Comparison of ENCODE assay signal across 8 cellular contexts in genomic region chr15:31338318-31338878, GRCh38. TPM values are rescaled to one million over a fixed set of nuclear protein-coding genes. Genes with fewer than 3 reads are reported as not detected.
DNase-seq lines count a peak whose midpoint lies in the region; ATAC-seq and TF ChIP-seq lines count a peak whose summit lies in the region.

No MANE protein-coding gene starts in this region.

- H3K4me3 Mint-ChIP-seq in activated naive CD4-positive, alpha-beta T cell treated with anti-CD3 and anti-CD28 coated beads, Interleukin-2, amount 50 U/mL, for 24 hours, result peak overlapping the region; percentile 49

- in situ Hi-C loops in astrocyte of the spinal cord (cut with HindIII; ENCODE audit: low sequenced_read_pairs) (no loop called here), HAP-1 (cut with MboI; ENCODE audit: low sequenced_read_pairs) (no loop called here)

- no peak overlapping the region for H3K4me3 ChIP-seq in astrocyte of the spinal cord (ENCODE audit: low read depth, low read length)
- H3K4me3 ChIP-seq in muscle layer of duodenum (ENCODE audit: low read depth in 1 of 2, low read length in 2 of 2), result peak overlapping the region in 1 of 2 donors; percentile 20
- no peak overlapping the region for H3K4me3 ChIP-seq in HAP-1

- peak overlapping the region; percentile 51 for H3K27ac Mint-ChIP-seq in activated naive CD4-positive, alpha-beta T cell treated with anti-CD3 and anti-CD28 coated beads, Interleukin-2, amount 50 U/mL, for 24 hours

- peak overlapping the region; percentile 56 for H3K27ac ChIP-seq in muscle layer of duodenum (ENCODE audit: low read length)

- H3K4me1 ChIP-seq in muscle layer of duodenum (ENCODE audit: control insufficient read depth in 1 of 2, insufficient read depth in 2 of 2, low read length in 2 of 2) (peaks cover 45 to 79% of the 10 kb centered on the region in 2 donors), HAP-1 (no peaks in the 10 kb centered on the region)

- peak; percentile 36 for ATAC-seq in HG03442 (IDR thresholded peaks at IDR 0.05; ENCODE audit: unreplicated experiment)

- H3K9me3 Mint-ChIP-seq in activated naive CD4-positive, alpha-beta T cell treated with anti-CD3 and anti-CD28 coated beads, Interleukin-2, amount 50 U/mL, for 24 hours, result no peaks in the 10 kb centered on the region

- H3K27me3 ChIP-seq in muscle layer of duodenum (ENCODE audit: low read depth, low read length) (no peaks in the 10 kb centered on the region), HAP-1 (ENCODE audit: low read depth) (no peaks in the 10 kb centered on the region)

- H3K27me3 Mint-ChIP-seq in activated naive CD4-positive, alpha-beta T cell treated with anti-CD3 and anti-CD28 coated beads, Interleukin-2, amount 50 U/mL, for 24 hours, result no peaks in the 10 kb centered on the region

- no peak for TF ChIP-seq CTCF in astrocyte of the spinal cord (IDR thresholded peaks at IDR 0.05; ENCODE audit: low read depth, low read length)

- H3K36me3 ChIP-seq in muscle layer of duodenum (ENCODE audit: control insufficient read depth in 1 of 2, insufficient read depth in 2 of 2, low read length in 2 of 2) (peaks cover 3 to 7% of the 10 kb centered on the region in 2 donors), HAP-1 (replicated peaks) (no peaks in the 10 kb centered on the region; the same call in 1 of the 2 replicates)

- H3K4me1 Mint-ChIP-seq in activated naive CD4-positive, alpha-beta T cell treated with anti-CD3 and anti-CD28 coated beads, Interleukin-2, amount 50 U/mL, for 24 hours, result peaks cover 98% of the 10 kb centered on the region

- DNase-seq in activated naive CD4-positive, alpha-beta T cell treated with Interleukin-2 at 50 U/mL for 16 hours, result no peak
- DNase-seq in astrocyte of the spinal cord (ENCODE audit: low read depth, low spot score) (peak; percentile 14), HT-29 (ENCODE audit: low spot score) (no peak), HAP-1 (ENCODE audit: low spot score in 2 of 2) (no peak), HPDE6-E6E7 (ENCODE audit: extremely low spot score) (no peak)

- H3K9me3 ChIP-seq in muscle layer of duodenum (ENCODE audit: control insufficient read depth in 1 of 2, low read length in 2 of 2) (no peaks in the 10 kb centered on the region), HAP-1 (no peaks in the 10 kb centered on the region)

- no peaks in the 10 kb centered on the region for H3K36me3 Mint-ChIP-seq in activated naive CD4-positive, alpha-beta T cell treated with anti-CD3 and anti-CD28 coated beads, Interleukin-2, amount 50 U/mL, for 24 hours

RNA-seq across cellular contexts. Expression of gene KLF13, which starts 11.8 kb away (rescaled TPM):
- total RNA-seq in HT-29 (2014; rRNA removed; shearing (Covaris generic)), result 52.2 and 52.7 TPM in 2 replicates
